ENCODE assay signal across 30 cellular contexts in the genomic region with DNA sequence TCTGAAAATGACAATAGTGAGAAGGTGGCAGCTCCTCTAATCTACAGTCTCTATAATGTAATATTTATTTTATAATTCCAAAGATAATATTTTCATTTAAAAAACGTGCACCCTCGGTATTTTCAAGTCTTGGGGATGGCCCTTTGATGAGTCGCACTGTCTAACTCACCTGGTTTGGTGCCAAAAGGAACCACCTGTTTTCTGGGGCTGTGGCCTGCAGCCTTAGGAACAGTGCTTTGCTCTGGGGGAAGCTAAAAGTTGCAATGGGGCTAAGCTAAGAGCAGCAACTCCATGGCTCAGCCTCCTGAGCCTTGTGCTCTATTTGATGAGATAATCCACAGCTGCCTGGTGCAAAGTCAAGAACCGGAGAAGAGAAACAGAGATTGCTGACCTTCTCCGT. TPM values are rescaled to one million over a fixed set of nuclear protein-coding genes. Genes with fewer than 3 reads are reported as not detected.
"Had no signal": no experiment of that assay in that cellular context is flagged by ENCODE, and none has a peak within 500 bp of the region (broad histone marks: within the 10 kb centered on the region; RNA-seq: fewer than 3 reads in every experiment).

No MANE protein-coding gene starts in this region.

- ATAC-seq: activated CD4-positive, alpha-beta T cell treated with anti-CD3 and anti-CD28 coated beads for 36 hours; activated CD8-positive, alpha-beta memory T cell treated with anti-CD3 and anti-CD28 coated beads, Interleukin-2, amount 10 ng/mL, durations not matched to agents 7 days and 5 days; activated CD8-positive, alpha-beta T cell treated with anti-CD3 and anti-CD28 coated beads, Interleukin-2, amount 10 ng/mL, durations not matched to agents 7 days and 5 days; esophagus mucosa had no signal

- H3K4me1 Mint-ChIP-seq: activated CD4-positive, alpha-beta T cell treated with anti-CD3 and anti-CD28 coated beads for 36 hours; activated CD4-positive, alpha-beta T cell treated with anti-CD3 and anti-CD28 coated beads, Interleukin-2, amount 10 ng/mL, durations not matched to agents 24 days and 14 days; activated CD8-positive, alpha-beta memory T cell treated with anti-CD3 and anti-CD28 coated beads, Interleukin-2, amount 10 ng/mL, durations not matched to agents 7 days and 5 days; activated naive CD4-positive, alpha-beta T cell treated with anti-CD3 and anti-CD28 coated beads, Interleukin-2, amount 50 U/mL, for 24 hours had no signal

- DNase-seq: activated CD4-positive, alpha-beta memory T cell treated with anti-CD3 and anti-CD28 coated beads for 36 hours; activated CD4-positive, alpha-beta T cell treated with anti-CD3 and anti-CD28 coated beads for 36 hours; activated CD4-positive, alpha-beta T cell treated with anti-CD3 and anti-CD28 coated beads, Interleukin-2, amount 10 ng/mL, durations not matched to agents 24 days and 14 days; activated CD4-positive, CD25-positive, alpha-beta regulatory T cell; activated CD4-positive, CD25-positive, alpha-beta regulatory T cell treated with anti-CD3 and anti-CD28 coated beads, Interleukin-2, amount 50 U/mL, for 72 hours; activated CD8-positive, alpha-beta memory T cell treated with anti-CD3 and anti-CD28 coated beads, Interleukin-2, amount 10 ng/mL, durations not matched to agents 7 days and 5 days; activated CD8-positive, alpha-beta memory T cell treated with anti-CD3 and anti-CD28 coated beads, Interleukin-2, amount 50 U/mL, for 4 hours; activated CD8-positive, alpha-beta T cell treated with anti-CD3 and anti-CD28 coated beads, Interleukin-2, amount 10 ng/mL, durations not matched to agents 7 days and 5 days; activated effector memory CD4-positive, alpha-beta T cell treated with anti-CD3 and anti-CD28 coated beads, Interleukin-2, amount 50 U/mL, for 16 hours; activated naive CD4-positive, alpha-beta T cell treated with anti-CD3 and anti-CD28 coated beads for 36 hours; activated naive CD8-positive, alpha-beta T cell treated with anti-CD3 and anti-CD28 coated beads, Interleukin-2, amount 10 ng/mL, durations not matched to agents 7 days and 5 days; activated T-cell treated with anti-CD3 and anti-CD28 coated beads, Interleukin-2, amount 50 U/mL, for 1 hour; activated T-cell treated with anti-CD3 and anti-CD28 coated beads, Interleukin-2, amount 50 U/mL, for 48 hours; central memory CD4-positive, alpha-beta T cell; cerebellar nuclear complex; colonic mucosa; effector CD8-positive, alpha-beta T cell; endodermal cell; foreskin fibroblast; head of caudate nucleus; hypothalamus had no signal

- H3K27me3 Mint-ChIP-seq: activated CD4-positive, alpha-beta memory T cell treated with anti-CD3 and anti-CD28 coated beads for 36 hours; activated CD4-positive, alpha-beta T cell treated with anti-CD3 and anti-CD28 coated beads for 36 hours; activated CD4-positive, alpha-beta T cell treated with anti-CD3 and anti-CD28 coated beads, Interleukin-2, amount 10 ng/mL, durations not matched to agents 24 days and 14 days; activated CD8-positive, alpha-beta memory T cell treated with anti-CD3 and anti-CD28 coated beads, Interleukin-2, amount 10 ng/mL, durations not matched to agents 7 days and 5 days; activated naive CD4-positive, alpha-beta T cell treated with anti-CD3 and anti-CD28 coated beads, Interleukin-2, amount 50 U/mL, for 24 hours; activated naive CD8-positive, alpha-beta T cell treated with anti-CD3 and anti-CD28 coated beads, Interleukin-2, amount 10 ng/mL, durations not matched to agents 7 days and 5 days had no signal

- H3K9me3 Mint-ChIP-seq: activated CD4-positive, alpha-beta memory T cell treated with anti-CD3 and anti-CD28 coated beads for 36 hours; activated CD4-positive, alpha-beta T cell treated with anti-CD3 and anti-CD28 coated beads, Interleukin-2, amount 10 ng/mL, durations not matched to agents 24 days and 14 days; activated naive CD4-positive, alpha-beta T cell treated with anti-CD3 and anti-CD28 coated beads for 36 hours; activated naive CD4-positive, alpha-beta T cell treated with anti-CD3 and anti-CD28 coated beads, Interleukin-2, amount 50 U/mL, for 24 hours; activated naive CD8-positive, alpha-beta T cell treated with anti-CD3 and anti-CD28 coated beads, Interleukin-2, amount 10 ng/mL, durations not matched to agents 7 days and 5 days; activated T-helper 1 cell treated with anti-CD3 and anti-CD28 coated beads, Interleukin-12 subunit alpha, Interleukin-12 subunit beta, Interleukin-2, Interleukin-4 antibody, amounts not matched to agents 30 ng/mL and 10 ng/mL and 1 ng/mL, durations not matched to agents 14 hours and 24 hours and 36 hours; activated T-helper 2 cell treated with anti-CD3 and anti-CD28 coated beads, Interferon-gamma antibody, Interleukin-2, Interleukin-4, amounts not matched to agents 10 μg/mL and 5 μg/mL and 100 μg/mL, durations not matched to agents 14 hours and 24 hours and 36 hours; brain; endodermal cell had no signal

- H3K4me3 Mint-ChIP-seq: activated CD4-positive, alpha-beta memory T cell treated with anti-CD3 and anti-CD28 coated beads for 36 hours; activated CD4-positive, alpha-beta T cell treated with anti-CD3 and anti-CD28 coated beads for 36 hours; activated CD4-positive, alpha-beta T cell treated with anti-CD3 and anti-CD28 coated beads, Interleukin-2, amount 10 ng/mL, durations not matched to agents 24 days and 14 days; activated CD8-positive, alpha-beta memory T cell treated with anti-CD3 and anti-CD28 coated beads, Interleukin-2, amount 10 ng/mL, durations not matched to agents 7 days and 5 days; activated CD8-positive, alpha-beta T cell treated with anti-CD3 and anti-CD28 coated beads, Interleukin-2, amount 10 ng/mL, durations not matched to agents 7 days and 5 days; activated naive CD4-positive, alpha-beta T cell treated with anti-CD3 and anti-CD28 coated beads for 36 hours; activated naive CD4-positive, alpha-beta T cell treated with anti-CD3 and anti-CD28 coated beads, Interleukin-2, amount 50 U/mL, for 24 hours; activated naive CD8-positive, alpha-beta T cell treated with anti-CD3 and anti-CD28 coated beads, Interleukin-2, amount 10 ng/mL, durations not matched to agents 7 days and 5 days; activated T-helper 1 cell treated with anti-CD3 and anti-CD28 coated beads, Interleukin-12 subunit alpha, Interleukin-12 subunit beta, Interleukin-2, Interleukin-4 antibody, amounts not matched to agents 30 ng/mL and 10 ng/mL and 1 ng/mL, durations not matched to agents 14 hours and 24 hours and 36 hours; brain; endodermal cell had no signal

- H3K27ac Mint-ChIP-seq: activated CD4-positive, alpha-beta memory T cell treated with anti-CD3 and anti-CD28 coated beads for 36 hours; activated CD4-positive, alpha-beta T cell treated with anti-CD3 and anti-CD28 coated beads for 36 hours; activated CD4-positive, alpha-beta T cell treated with anti-CD3 and anti-CD28 coated beads, Interleukin-2, amount 10 ng/mL, durations not matched to agents 24 days and 14 days; activated CD8-positive, alpha-beta memory T cell treated with anti-CD3 and anti-CD28 coated beads, Interleukin-2, amount 10 ng/mL, durations not matched to agents 7 days and 5 days; activated CD8-positive, alpha-beta T cell treated with anti-CD3 and anti-CD28 coated beads, Interleukin-2, amount 10 ng/mL, durations not matched to agents 7 days and 5 days; activated naive CD4-positive, alpha-beta T cell treated with anti-CD3 and anti-CD28 coated beads for 36 hours; activated naive CD4-positive, alpha-beta T cell treated with anti-CD3 and anti-CD28 coated beads, Interleukin-2, amount 50 U/mL, for 24 hours; activated naive CD8-positive, alpha-beta T cell treated with anti-CD3 and anti-CD28 coated beads, Interleukin-2, amount 10 ng/mL, durations not matched to agents 7 days and 5 days; activated T-helper 1 cell treated with anti-CD3 and anti-CD28 coated beads, Interleukin-12 subunit alpha, Interleukin-12 subunit beta, Interleukin-2, Interleukin-4 antibody, amounts not matched to agents 30 ng/mL and 10 ng/mL and 1 ng/mL, durations not matched to agents 14 hours and 24 hours and 36 hours; activated T-helper 2 cell treated with anti-CD3 and anti-CD28 coated beads, Interferon-gamma antibody, Interleukin-2, Interleukin-4, amounts not matched to agents 10 μg/mL and 5 μg/mL and 100 μg/mL, durations not matched to agents 14 hours and 24 hours and 36 hours; endodermal cell had no signal

- H3K36me3 Mint-ChIP-seq: activated CD4-positive, alpha-beta memory T cell treated with anti-CD3 and anti-CD28 coated beads for 36 hours; activated CD8-positive, alpha-beta memory T cell treated with anti-CD3 and anti-CD28 coated beads, Interleukin-2, amount 10 ng/mL, durations not matched to agents 7 days and 5 days; activated naive CD4-positive, alpha-beta T cell treated with anti-CD3 and anti-CD28 coated beads, Interleukin-2, amount 50 U/mL, for 24 hours; brain had no signal

RNA-seq across cellular contexts. Expression of a gene that starts 6.4 kb away (rescaled TPM):
- total RNA-seq: activated CD4-positive, alpha-beta memory T cell treated with anti-CD3 and anti-CD28 coated beads for 36 hours; activated CD4-positive, alpha-beta T cell treated with anti-CD3 and anti-CD28 coated beads for 36 hours; activated CD8-positive, alpha-beta memory T cell treated with anti-CD3 and anti-CD28 coated beads for 36 hours; activated CD8-positive, alpha-beta memory T cell treated with anti-CD3 and anti-CD28 coated beads, Interleukin-2, amount 10 ng/mL, durations not matched to agents 7 days and 5 days; activated CD8-positive, alpha-beta T cell treated with anti-CD3 and anti-CD28 coated beads, Interleukin-2, amount 10 ng/mL, durations not matched to agents 7 days and 5 days; activated T-helper 1 cell treated with anti-CD3 and anti-CD28 coated beads, Interleukin-12 subunit alpha, Interleukin-12 subunit beta, Interleukin-2, Interleukin-4 antibody, amounts not matched to agents 30 ng/mL and 10 ng/mL and 1 ng/mL, durations not matched to agents 14 hours and 24 hours and 36 hours; activated T-helper 2 cell treated with anti-CD3 and anti-CD28 coated beads, Interferon-gamma antibody, Interleukin-2, Interleukin-4, amounts not matched to agents 10 μg/mL and 5 μg/mL and 100 μg/mL, durations not matched to agents 14 hours and 24 hours and 36 hours; ascending aorta; colonic mucosa; endodermal cell; epithelial cell of proximal tubule; frontal cortex had no signal
